ENCODE assay signal across 30 cellular contexts in genomic region chr6:29142349-29142748, GRCh38. TPM values are rescaled to one million over a fixed set of nuclear protein-coding genes. Genes with fewer than 3 reads are reported as not detected.
DNase-seq lines count a peak whose midpoint lies in the region; ATAC-seq, FAIRE-seq and TF ChIP-seq lines count a peak whose summit lies in the region.
"Had no signal": no experiment of that assay in that cellular context is flagged by ENCODE, and none has a peak within 500 bp of the region (broad histone marks: within the 10 kb centered on the region; RNA-seq: fewer than 3 reads in every experiment).

No MANE protein-coding gene starts in this region.

- H3K27ac Mint-ChIP-seq in endodermal cell, result no peak overlapping the region
- H3K27ac Mint-ChIP-seq: CD14-positive monocyte; CD8-positive, alpha-beta memory T cell; HFFc6 had no signal

- H3K27ac ChIP-seq in endodermal cell (ENCODE audit: low read depth, low read length) (no peak overlapping the region), upper lobe of right lung (no peak overlapping the region)
- H3K27ac ChIP-seq: GM23248 had no signal

- H3K36me3 ChIP-seq in endodermal cell (ENCODE audit: control insufficient read depth, insufficient read depth, low read length), result no peaks in the 10 kb centered on the region
- no peaks in the 10 kb centered on the region for H3K36me3 ChIP-seq in upper lobe of right lung
- H3K36me3 ChIP-seq: BE2C had no signal

- no peaks in the 10 kb centered on the region for H3K27me3 ChIP-seq in endodermal cell (ENCODE audit: control insufficient read depth, insufficient read depth, low read length, poor library complexity, severe bottlenecking)
- H3K27me3 ChIP-seq in upper lobe of right lung, result no peaks in the 10 kb centered on the region
- H3K27me3 ChIP-seq: BE2C had no signal

- FAIRE-seq in G401.6 (lab: Jason Lieb, UNC), result peak; percentile 98
- no peak for FAIRE-seq in HTR-8/SVneo (lab: Jason Lieb, UNC)
- FAIRE-seq: GM18507 had no signal

- H3K36me3 Mint-ChIP-seq in endodermal cell (ENCODE audit: low read depth), result no peaks in the 10 kb centered on the region
- H3K36me3 Mint-ChIP-seq: CD14-positive monocyte; CD8-positive, alpha-beta memory T cell had no signal

- H3K27me3 Mint-ChIP-seq in endodermal cell (ENCODE audit: insufficient read depth), result no peaks in the 10 kb centered on the region

- DNase-seq in HTR-8/SVneo (ENCODE audit: insufficient read length, low spot score) (peak; percentile 5), endodermal cell (no peak), NCI-H1417 (lab: John Stamatoyannopoulos, UW) (no peak), upper lobe of right lung (no peak), T1000 (lab: John Stamatoyannopoulos, UW) (no peak)
- DNase-seq: BE2C; Calu3; CD8-positive, alpha-beta memory T cell; DMS79 treated with DMSO at 0.1 percent for 48 hours; GM23248; H7; HFFc6; IMR-90; KG1; NCI-H1048; NCI-H1436; NCI-H187; NCI-H2081 treated with DMSO at 0.1 percent for 48 hours; NCI-H2171; NCI-H226; NCI-H510A; NCI-H69; SHP77 treated with DMSO at 0.1 percent for 48 hours; T-helper 1 cell had no signal

- H3K9ac ChIP-seq in endodermal cell (ENCODE audit: extremely low read depth, low read length, poor library complexity, severe bottlenecking), result no peak overlapping the region
- H3K9ac ChIP-seq: GM23248 had no signal

- H3K4me1 Mint-ChIP-seq in endodermal cell, result no peaks in the 10 kb centered on the region
- H3K4me1 Mint-ChIP-seq: CD14-positive monocyte; CD8-positive, alpha-beta memory T cell had no signal

- no peak overlapping the region for H3K4me3 Mint-ChIP-seq in endodermal cell
- H3K4me3 Mint-ChIP-seq: CD14-positive monocyte; CD8-positive, alpha-beta memory T cell; HFFc6 had no signal

- ATAC-seq in HG03045 (IDR thresholded peaks at IDR 0.05; ENCODE audit: unreplicated experiment), result no peak
- ATAC-seq in upper lobe of right lung, result no peak
- ATAC-seq: Panc1 had no signal

- H3K9me3 Mint-ChIP-seq in endodermal cell, result peaks cover 21% of the 10 kb centered on the region

- H3K4me3 ChIP-seq in endodermal cell (ENCODE audit: low read length) (peak overlapping the region; percentile 37), upper lobe of right lung (no peak overlapping the region)
- H3K4me3 ChIP-seq: GM23248 had no signal

- intact Hi-C loops in upper lobe of right lung (cut with DNase I), result no loop called here

- H3K9me3 ChIP-seq in endodermal cell (ENCODE audit: control insufficient read depth, low read length) (peaks cover 21% of the 10 kb centered on the region), upper lobe of right lung (no peaks in the 10 kb centered on the region)
- H3K9me3 ChIP-seq: BE2C had no signal

- H3K4me1 ChIP-seq in endodermal cell (ENCODE audit: control insufficient read depth, insufficient read depth, low read length), result no peaks in the 10 kb centered on the region
- no peaks in the 10 kb centered on the region for H3K4me1 ChIP-seq in upper lobe of right lung
- H3K4me1 ChIP-seq: BE2C had no signal

- TF ChIP-seq CTCF in endodermal cell (conservative IDR thresholded peaks at IDR 0.05) (no peak), upper lobe of right lung (IDR thresholded peaks at IDR 0.05) (no peak)

RNA-seq across cellular contexts. Expression of gene OR2J2, which starts 28.4 kb away (rescaled TPM):
- total RNA-seq in endodermal cell, result not detected
- not detected for polyA plus RNA-seq in endodermal cell (2013, experiment 1 of 2)
- polyA plus RNA-seq in endodermal cell (2013, experiment 2 of 2), result not detected
- total RNA-seq in upper lobe of right lung, result not detected
- total RNA-seq: Calu3; CD8-positive, alpha-beta memory T cell; GM23248; H7; HFFc6; IMR-90; OCI-LY7 had no signal
- polyA plus RNA-seq: CD14-positive monocyte; CD8-positive, alpha-beta memory T cell; GM23248; IMR-90 had no signal

RNA-seq across cellular contexts. Expression of gene OR2J3, which starts 34.5 kb away (rescaled TPM):
- total RNA-seq in endodermal cell, result not detected
- not detected for polyA plus RNA-seq in endodermal cell (2013, experiment 1 of 2)
- not detected for polyA plus RNA-seq in endodermal cell (2013, experiment 2 of 2)
- total RNA-seq in upper lobe of right lung, result not detected
- total RNA-seq: Calu3; CD8-positive, alpha-beta memory T cell; GM23248; H7; HFFc6; IMR-90; OCI-LY7 had no signal
- polyA plus RNA-seq: CD14-positive monocyte; CD8-positive, alpha-beta memory T cell; GM23248; IMR-90 had no signal

RNA-seq across cellular contexts. Expression of gene OR2J1, which starts 43.1 kb away (rescaled TPM):
- total RNA-seq in endodermal cell (not detected), upper lobe of right lung (not detected)
- not detected for polyA plus RNA-seq in endodermal cell (2013, experiment 1 of 2)
- polyA plus RNA-seq in endodermal cell (2013, experiment 2 of 2), result not detected
- total RNA-seq: Calu3; CD8-positive, alpha-beta memory T cell; GM23248; H7; HFFc6; IMR-90; OCI-LY7 had no signal
- polyA plus RNA-seq: CD14-positive monocyte; CD8-positive, alpha-beta memory T cell; GM23248; IMR-90 had no signal

RNA-seq across cellular contexts. Expression of gene OR2B3, which starts 55.2 kb away (rescaled TPM):
- total RNA-seq in endodermal cell, result not detected
- polyA plus RNA-seq in endodermal cell (2013, experiment 1 of 2), result not detected
- polyA plus RNA-seq in endodermal cell (2013, experiment 2 of 2), result not detected
- total RNA-seq in upper lobe of right lung, result not detected
- total RNA-seq: Calu3; CD8-positive, alpha-beta memory T cell; GM23248; H7; HFFc6; IMR-90; OCI-LY7 had no signal
- polyA plus RNA-seq: CD14-positive monocyte; CD8-positive, alpha-beta memory T cell; GM23248; IMR-90 had no signal
